ENCODE assay signal across 30 cellular contexts in genomic region chr10:116810895-116811294, GRCh38. TPM values are rescaled to one million over a fixed set of nuclear protein-coding genes. Genes with fewer than 3 reads are reported as not detected.
"Had no signal": no experiment of that assay in that cellular context is flagged by ENCODE, and none has a peak within 500 bp of the region (broad histone marks: within the 10 kb centered on the region; RNA-seq: fewer than 3 reads in every experiment).

No MANE protein-coding gene starts in this region.

- H3K4me3 Mint-ChIP-seq: naive thymus-derived CD8-positive, alpha-beta T cell; natural killer cell treated with Interleukin-12 subunit alpha and Interleukin-12 subunit beta and Interleukin-15 and Interleukin-18, amount 100 ng/mL, for 72 hours; nephron progenitor cell; neural crest cell; stimulated activated effector memory CD8-positive, alpha-beta T cell treated with anti-CD3 and anti-CD28 coated beads, Interleukin-12 subunit alpha, Interleukin-12 subunit beta, amount 100 ng/mL, for 72 hours; stimulated activated naive B cell treated with anti-CD40 and anti-IgM and Interleukin-4, amounts not matched to agents 10 μg/mL and 1 μg/mL and 100 μg/mL, for 72 hours; stimulated activated naive CD8-positive, alpha-beta T cell treated with anti-CD3 and anti-CD28 coated beads, Interleukin-15, Interleukin-2, amounts not matched to agents 100 ng/mL and 50 ng/mL, for 24 hours had no signal

- DNase-seq: naive thymus-derived CD8-positive, alpha-beta T cell; nephron progenitor cell; nucleus accumbens; posterior cingulate gyrus; psoas muscle; right cardiac atrium; stimulated activated CD4-positive, alpha-beta T cell treated with anti-CD3 and anti-CD28 coated beads, Interleukin-15, amount 100 ng/mL, for 24 hours; stimulated activated CD4-positive, alpha-beta T cell treated with anti-CD3 and anti-CD28 coated beads, Interleukin-2, amount 100 ng/mL, for 24 hours; stimulated activated CD4-positive, alpha-beta T cell treated with anti-CD3 and anti-CD28 coated beads, Interleukin-2, amount 100 ng/mL, for 48 hours; stimulated activated CD4-positive, alpha-beta T cell treated with anti-CD3 and anti-CD28 coated beads, Interleukin-4, amount 100 ng/mL, for 24 hours; stimulated activated naive B cell treated with anti-CD40 and anti-IgM and Interleukin-4, amounts not matched to agents 10 μg/mL and 1 μg/mL and 100 μg/mL, for 72 hours; stimulated activated naive CD4-positive, alpha-beta T cell treated with Interleukin-2 at 50 U/mL for 16 hours; stomach; thyroid gland; trophoblast cell; upper lobe of left lung had no signal

- H3K36me3 ChIP-seq: neutrophil, stomach, thoracic aorta, thyroid gland, tibial nerve, upper lobe of left lung, vagina had no signal

- H3K27me3 ChIP-seq: thyroid gland, upper lobe of left lung, vagina had no signal

- H3K4me3 ChIP-seq: psoas muscle, stomach, thoracic aorta, tibial nerve, upper lobe of left lung, vagina had no signal

- H3K79me2 ChIP-seq: parathyroid adenoma had no signal

- H3K36me3 Mint-ChIP-seq: naive thymus-derived CD8-positive, alpha-beta T cell; natural killer cell treated with Interleukin-12 subunit alpha and Interleukin-12 subunit beta and Interleukin-15 and Interleukin-18, amount 100 ng/mL, for 72 hours; stimulated activated effector memory CD8-positive, alpha-beta T cell treated with anti-CD3 and anti-CD28 coated beads, Interleukin-12 subunit alpha, Interleukin-12 subunit beta, amount 100 ng/mL, for 72 hours; stimulated activated naive B cell treated with anti-CD40 and anti-IgM and Interleukin-4, amounts not matched to agents 10 μg/mL and 1 μg/mL and 100 μg/mL, for 72 hours had no signal

- H3K9me3 Mint-ChIP-seq: naive thymus-derived CD8-positive, alpha-beta T cell; natural killer cell treated with Interleukin-12 subunit alpha and Interleukin-12 subunit beta and Interleukin-15 and Interleukin-18, amount 100 ng/mL, for 72 hours; stimulated activated effector memory CD8-positive, alpha-beta T cell treated with anti-CD3 and anti-CD28 coated beads, Interleukin-12 subunit alpha, Interleukin-12 subunit beta, amount 100 ng/mL, for 72 hours; stimulated activated naive CD8-positive, alpha-beta T cell treated with anti-CD3 and anti-CD28 coated beads, Interleukin-15, Interleukin-2, amounts not matched to agents 100 ng/mL and 50 ng/mL, for 24 hours had no signal

- H3K4me1 Mint-ChIP-seq: naive thymus-derived CD8-positive, alpha-beta T cell; neural crest cell; stimulated activated effector memory CD8-positive, alpha-beta T cell treated with anti-CD3 and anti-CD28 coated beads, Interleukin-12 subunit alpha, Interleukin-12 subunit beta, amount 100 ng/mL, for 72 hours; stimulated activated naive B cell treated with anti-CD40 and anti-IgM and Interleukin-4, amounts not matched to agents 10 μg/mL and 1 μg/mL and 100 μg/mL, for 72 hours had no signal

- H3K9me3 ChIP-seq: neutrophil, psoas muscle, stomach, thoracic aorta, thyroid gland, tibial nerve, upper lobe of left lung, vagina had no signal

- H3K27ac Mint-ChIP-seq: naive thymus-derived CD8-positive, alpha-beta T cell; natural killer cell treated with Interleukin-12 subunit alpha and Interleukin-12 subunit beta and Interleukin-15 and Interleukin-18, amount 100 ng/mL, for 72 hours; progenitor cell of endocrine pancreas; stimulated activated effector memory CD8-positive, alpha-beta T cell treated with anti-CD3 and anti-CD28 coated beads, Interleukin-12 subunit alpha, Interleukin-12 subunit beta, amount 100 ng/mL, for 72 hours; stimulated activated naive B cell treated with anti-CD40 and anti-IgM and Interleukin-4, amounts not matched to agents 10 μg/mL and 1 μg/mL and 100 μg/mL, for 72 hours; stimulated activated naive CD8-positive, alpha-beta T cell treated with anti-CD3 and anti-CD28 coated beads, Interleukin-15, Interleukin-2, amounts not matched to agents 100 ng/mL and 50 ng/mL, for 24 hours had no signal

- H3K9ac ChIP-seq: parathyroid adenoma had no signal

- ATAC-seq: naive thymus-derived CD8-positive, alpha-beta T cell; natural killer cell treated with Interleukin-12 subunit alpha and Interleukin-12 subunit beta and Interleukin-15 and Interleukin-18, amount 100 ng/mL, for 72 hours; psoas muscle; right cardiac atrium; sciatic nerve; stimulated activated effector memory CD8-positive, alpha-beta T cell treated with anti-CD3 and anti-CD28 coated beads, Interleukin-12 subunit alpha, Interleukin-12 subunit beta, amount 100 ng/mL, for 72 hours; stimulated activated naive B cell treated with anti-CD40 and anti-IgM and Interleukin-4, amounts not matched to agents 10 μg/mL and 1 μg/mL and 100 μg/mL, for 72 hours had no signal

- H3K4me1 ChIP-seq: psoas muscle, stomach, vagina had no signal

- H3K27ac ChIP-seq: neutrophil, parathyroid adenoma, psoas muscle, stomach, thoracic aorta, thyroid gland, tibial nerve, upper lobe of left lung, vagina had no signal

- FAIRE-seq: small intestine, urothelium cell line had no signal

RNA-seq across cellular contexts. Expression of gene ENO4, which starts 38.4 kb away (rescaled TPM):
- total RNA-seq: naive thymus-derived CD8-positive, alpha-beta T cell; natural killer cell treated with Interleukin-12 subunit alpha and Interleukin-12 subunit beta and Interleukin-15 and Interleukin-18, amount 100 ng/mL, for 72 hours; psoas muscle; skeletal muscle tissue; vagina had no signal
- polyA plus RNA-seq: naive thymus-derived CD8-positive, alpha-beta T cell; psoas muscle had no signal
